Comparison of ENCODE assay signal across 1 cellular context in the genomic region with DNA sequence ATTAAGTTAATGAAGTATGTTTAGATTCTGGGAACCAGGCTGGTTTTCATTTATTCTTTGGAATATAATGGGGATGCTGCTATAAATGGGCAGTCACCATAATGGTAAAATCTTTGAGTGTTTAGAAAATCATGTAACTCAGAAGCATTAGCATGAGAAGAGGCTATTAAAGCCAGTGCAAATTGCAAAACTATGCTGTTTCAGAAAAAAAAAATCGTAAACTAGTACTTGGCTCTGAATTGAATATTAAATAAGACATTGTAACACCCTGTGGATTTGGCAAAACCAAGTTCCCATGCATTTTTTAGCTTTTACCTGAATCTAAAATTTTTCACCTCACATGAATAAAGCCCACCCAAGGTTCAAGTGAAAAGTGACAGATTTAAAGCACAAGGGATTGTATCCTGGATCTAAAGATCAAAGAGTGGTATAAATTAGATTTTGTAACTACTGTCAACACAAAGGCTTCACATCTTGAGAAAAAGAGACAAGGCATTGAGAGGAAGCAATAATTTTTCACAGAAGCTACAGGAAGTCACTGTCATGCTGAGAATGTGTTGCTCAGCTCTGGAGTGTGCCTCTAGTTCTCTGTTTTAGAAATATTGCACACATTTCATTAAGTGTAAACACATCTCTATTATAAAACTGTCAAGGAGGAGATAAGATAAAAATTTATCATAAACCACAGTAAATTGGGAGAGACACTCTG.
TF ChIP-seq lines count a peak whose summit lies in the region.

No MANE protein-coding gene starts in this region.

TF ChIP-seq in HepG2, 621 proteins besides CTCF, POLR2A, EP300 and RAD21:
- TF ChIP-seq ZBTB21 (CRISPR knock-in tag; IDR thresholded peaks at IDR 0.05), result no peak
TF ChIP-seq in HepG2: peak in this region for 0.
